In the genomic region with DNA sequence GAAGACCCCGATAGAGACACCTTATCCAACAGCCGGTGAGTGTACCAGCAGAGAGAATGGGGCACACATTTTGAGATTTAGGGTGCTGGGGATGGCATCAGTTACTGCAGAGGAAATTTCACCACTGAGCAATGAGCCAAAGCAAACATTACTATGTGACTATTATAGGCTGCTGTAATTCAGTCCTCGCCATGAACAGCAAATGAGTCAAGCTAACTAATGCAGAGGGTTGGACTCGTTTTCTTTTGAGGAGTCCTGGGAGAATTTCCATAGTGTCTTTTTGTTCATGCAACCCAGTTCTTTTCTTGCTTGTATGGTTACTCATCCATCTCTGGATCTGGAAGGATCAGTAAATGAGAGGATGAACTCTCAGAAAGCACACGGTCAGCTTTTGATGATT, we compare ENCODE assay signal across 16 cellular contexts.
DNase-seq lines count a peak whose midpoint lies in the region; TF ChIP-seq lines count a peak whose summit lies in the region.
"Had no signal": no experiment of that assay in that cellular context is flagged by ENCODE, and none has a peak within 500 bp of the region (broad histone marks: within the 10 kb centered on the region; RNA-seq: fewer than 3 reads in every experiment).

No MANE protein-coding gene starts in this region.

- TF ChIP-seq CTCF in fibroblast of mammary gland (conservative IDR thresholded peaks at IDR 0.05; ENCODE audit: control insufficient read depth, insufficient read depth, low read depth, low read length), result no peak
- TF ChIP-seq CTCF in tibial artery (IDR thresholded peaks at IDR 0.05), result no peak
- TF ChIP-seq CTCF in GM20000 (IDR thresholded peaks at IDR 0.05; ENCODE audit: extremely low read depth, missing control alignments), result no peak

- H3K27me3 ChIP-seq in tibial artery, result no peaks in the 10 kb centered on the region
- H3K27me3 ChIP-seq: adrenal gland, dorsolateral prefrontal cortex, sigmoid colon had no signal

- no peaks in the 10 kb centered on the region for H3K9me3 ChIP-seq in tibial artery
- H3K9me3 ChIP-seq: adrenal gland, sigmoid colon had no signal

- no peaks in the 10 kb centered on the region for H3K4me1 ChIP-seq in tibial artery
- H3K4me1 ChIP-seq: adrenal gland, sigmoid colon had no signal

- intact Hi-C loops in tibial artery (cut with DNase I; ENCODE audit: low total_unique reads), result no loop called here

- H3K27ac ChIP-seq in tibial artery, result no peak overlapping the region
- H3K27ac ChIP-seq: adrenal gland, dorsolateral prefrontal cortex, sigmoid colon had no signal

- H3K36me3 ChIP-seq in tibial artery, result no peaks in the 10 kb centered on the region
- H3K36me3 ChIP-seq: adrenal gland, sigmoid colon had no signal

- peak; percentile 74 for DNase-seq in HCEC 1CT
- DNase-seq in T1000 (lab: John Stamatoyannopoulos, UW), result peak; percentile 38
- peak; percentile 55 for DNase-seq in fibroblast of mammary gland (ENCODE audit: low read depth)
- peak; percentile 96 for DNase-seq in stromal cell of bone marrow (ENCODE audit: low read depth)
- no peak for DNase-seq in tibial artery
- no peak for DNase-seq in inferior parietal cortex (ENCODE audit: extremely low spot score)
- DNase-seq in GM20000 (ENCODE audit: low spot score), result no peak
- DNase-seq: activated T-cell treated with anti-CD3 and anti-CD28 coated beads, Interleukin-2, amount 50 U/mL, for 48 hours; adrenal gland; dorsolateral prefrontal cortex; naive thymus-derived CD4-positive, alpha-beta T cell; NCI-H1417 treated with DMSO at 0.1 percent for 48 hours; NCI-H510A; sigmoid colon; stimulated activated naive CD8-positive, alpha-beta T cell treated with anti-CD3 and anti-CD28 coated beads, Interleukin-15, amount 100 ng/mL, for 72 hours; T-helper 2 cell had no signal

- no peak overlapping the region for H3K4me3 ChIP-seq in fibroblast of mammary gland (ENCODE audit: control insufficient read depth, low read depth, low read length)
- no peak overlapping the region for H3K4me3 ChIP-seq in tibial artery
- H3K4me3 ChIP-seq: adrenal gland, dorsolateral prefrontal cortex, sigmoid colon had no signal

Comparison
In these comparisons a context has a peak if more than half of its experiments do, and no peak if none do; other contexts are left out.
1. DNase-seq: peak in HCEC 1CT (single experiment), T1000 (single experiment), fibroblast of mammary gland (single experiment) and stromal cell of bone marrow (single experiment); none in tibial artery (0 of 2), inferior parietal cortex (single experiment) and GM20000 (single experiment).